ENCODE assay signal across 8 cellular contexts in genomic region chr2:189347540-189347939, GRCh38.
A peak's percentile ranks its signal among the peaks of the same experiment; 100 is the strongest.
DNase-seq lines count a peak whose midpoint lies in the region; ATAC-seq and TF ChIP-seq lines count a peak whose summit lies in the region.

No MANE protein-coding gene starts in this region.

- WGBS in heart right ventricle, 2 donors, result 31 to 53% methylated on average over 1 of the region's 1 CpG

- no peak overlapping the region for H3K4me3 Mint-ChIP-seq in activated T-helper 17 cell treated with anti-CD3 and anti-CD28 coated beads, Interleukin-2, amount 50 U/mL, for 72 hours
- no peak overlapping the region for H3K4me3 Mint-ChIP-seq in natural killer cell

- H3K4me1 ChIP-seq in heart right ventricle, result peaks cover 0 to 9% (median 0%) of the 10 kb centered on the region in 9 donors
- peaks cover 34% of the 10 kb centered on the region for H3K4me1 ChIP-seq in skeletal muscle satellite cell (ENCODE audit: control insufficient read depth, insufficient read depth, low read length)

- H3K4me1 Mint-ChIP-seq in activated T-helper 17 cell treated with anti-CD3 and anti-CD28 coated beads, Interleukin-2, amount 50 U/mL, for 72 hours, result no peaks in the 10 kb centered on the region
- H3K4me1 Mint-ChIP-seq in natural killer cell, result no peaks in the 10 kb centered on the region

- no peak overlapping the region for H3K27ac Mint-ChIP-seq in activated T-helper 17 cell treated with anti-CD3 and anti-CD28 coated beads, Interleukin-2, amount 50 U/mL, for 72 hours
- H3K27ac Mint-ChIP-seq in natural killer cell, result no peak overlapping the region

- TF ChIP-seq CTCF in heart right ventricle (IDR thresholded peaks at IDR 0.05) (peak in 6 of 9 donors; percentile 21 to 43 (median 35)), natural killer cell (IDR thresholded peaks at IDR 0.05) (no peak)

- no peaks in the 10 kb centered on the region for H3K36me3 Mint-ChIP-seq in activated T-helper 17 cell treated with anti-CD3 and anti-CD28 coated beads, Interleukin-2, amount 50 U/mL, for 72 hours (ENCODE audit: low read depth)
- no peaks in the 10 kb centered on the region for H3K36me3 Mint-ChIP-seq in natural killer cell

- ATAC-seq in GM19351 (IDR thresholded peaks at IDR 0.05; ENCODE audit: unreplicated experiment) (peak; percentile 86), HG03558 (IDR thresholded peaks at IDR 0.05; ENCODE audit: extremely low read depth, unreplicated experiment) (peak; percentile 80), heart right ventricle (peak; percentile 69 to 92 (median 80)), natural killer cell (no peak)
- ATAC-seq in activated T-helper 17 cell treated with anti-CD3 and anti-CD28 coated beads, Interleukin-2, amount 50 U/mL, for 72 hours (replicated peaks), result peak; percentile 48

- H3K4me3 ChIP-seq in heart right ventricle (no peak overlapping the region), skeletal muscle satellite cell (ENCODE audit: low read length) (no peak overlapping the region)

- no peaks in the 10 kb centered on the region for H3K27me3 Mint-ChIP-seq in activated T-helper 17 cell treated with anti-CD3 and anti-CD28 coated beads, Interleukin-2, amount 50 U/mL, for 72 hours
- H3K27me3 Mint-ChIP-seq in natural killer cell (ENCODE audit: low read depth in 2 of 2), result no peaks in the 10 kb centered on the region

- H3K9me3 ChIP-seq in heart right ventricle (peaks cover 0 to 19% (median 0%) of the 10 kb centered on the region in 11 donors), skeletal muscle satellite cell (replicated peaks; ENCODE audit: low read length) (peaks cover 3% of the 10 kb centered on the region)

- intact Hi-C loops in heart right ventricle (cut with DNase I) (loop anchor here in 2 of 10 donors (5.0 kb wide), 2 partner anchors 65 to 255 kb away; no protein-coding TSS in a partner anchor), natural killer cell (cut with micrococcal nuclease) (no loop called here)

- H3K36me3 ChIP-seq in heart right ventricle (no peaks in the 10 kb centered on the region), skeletal muscle satellite cell (ENCODE audit: insufficient read depth, low read length) (no peaks in the 10 kb centered on the region)

- H3K9ac ChIP-seq in skeletal muscle satellite cell (ENCODE audit: low read depth, low read length), result peak overlapping the region; percentile 76

- H3K27ac ChIP-seq in heart right ventricle, result peak overlapping the region in 8 of 10 donors; percentile 29 to 78 (median 54)

- H3K9me3 Mint-ChIP-seq in activated T-helper 17 cell treated with anti-CD3 and anti-CD28 coated beads, Interleukin-2, amount 50 U/mL, for 72 hours, result no peaks in the 10 kb centered on the region
- peaks cover 0 to 6% of the 10 kb centered on the region in 2 donors for H3K9me3 Mint-ChIP-seq in natural killer cell

- DNase-seq in DMS53 treated with DMSO at 0.1 percent for 48 hours (lab: John Stamatoyannopoulos, UW; ENCODE audit: unreplicated experiment) (peak; percentile 42), heart right ventricle (peak in 1 of 2 donors; percentile 33), natural killer cell (no peak), NCI-H1694 treated with DMSO at 0.1 percent for 48 hours (lab: John Stamatoyannopoulos, UW) (no peak)

- H3K27me3 ChIP-seq in heart right ventricle, result no peaks in the 10 kb centered on the region
- no peaks in the 10 kb centered on the region for H3K27me3 ChIP-seq in skeletal muscle satellite cell (ENCODE audit: control insufficient read depth, insufficient read depth, low read length)

- H3K4me2 ChIP-seq in skeletal muscle satellite cell (ENCODE audit: low read length), result peak overlapping the region; percentile 7

Comparison
In these comparisons a context has a peak if more than half of its experiments do, and no peak if none do; other contexts are left out.
1. ATAC-seq: peak in GM19351 (single experiment), HG03558 (single experiment), activated T-helper 17 cell treated with anti-CD3 and anti-CD28 coated beads, Interleukin-2, amount 50 U/mL, for 72 hours (single experiment) and heart right ventricle (8 of 8); none in natural killer cell (0 of 3).